Comparison of ENCODE assay signal across 7 cellular contexts in genomic region chr6:157760589-157761330, GRCh38.
DNase-seq lines count a peak whose midpoint lies in the region; ATAC-seq lines count a peak whose summit lies in the region.

No MANE protein-coding gene starts in this region.

- H3K27ac Mint-ChIP-seq in immature natural killer cell, result peak overlapping the region in 1 of 6 donors; percentile 12

- no peaks in the 10 kb centered on the region for H3K27me3 ChIP-seq in mesenchymal stem cell (ENCODE audit: control insufficient read depth in 1 of 2, insufficient read depth in 1 of 2, low read length in 2 of 2)

- peaks cover 5 to 10% (median 8%) of the 10 kb centered on the region in 3 donors for H3K27me3 Mint-ChIP-seq in immature natural killer cell (ENCODE audit: low read depth in 3 of 3)

- H2BK15ac ChIP-seq in mesenchymal stem cell (ENCODE audit: low read depth, poor library complexity, severe bottlenecking), result peak overlapping the region; percentile 60

- H4K8ac ChIP-seq in mesenchymal stem cell (ENCODE audit: low read length), result peak overlapping the region; percentile 78

- H2BK120ac ChIP-seq in mesenchymal stem cell (ENCODE audit: low read depth, low read length), result peak overlapping the region; percentile 29

- H3K18ac ChIP-seq in mesenchymal stem cell (ENCODE audit: low read depth in 1 of 2, low read length in 2 of 2), result peak overlapping the region; percentile 76 to 80

- H3K9ac ChIP-seq in mesenchymal stem cell (ENCODE audit: low read length), result peak overlapping the region; percentile 83

- DNase-seq in HK-2 (ENCODE audit: unreplicated experiment), result peak; percentile 16
- peak; percentile 45 for DNase-seq in activated naive CD4-positive, alpha-beta T cell treated with anti-CD3 and anti-CD28 coated beads, Interleukin-2, amount 50 U/mL, for 16 hours
- peak; percentile 77 for DNase-seq in mesenchymal stem cell
- no peak for DNase-seq in NCI-H2081 treated with DMSO at 0.1 percent for 48 hours (lab: John Stamatoyannopoulos, UW)
- no peak for DNase-seq in NCI-H2227 (lab: John Stamatoyannopoulos, UW; ENCODE audit: unreplicated experiment)
- DNase-seq in immature natural killer cell, result no peak

- peak overlapping the region in 1 of 5 donors; percentile 16 for H3K4me3 Mint-ChIP-seq in immature natural killer cell

- 51% methylated on average over 2 of the region's 7 CpGs for WGBS in mesenchymal stem cell

- H2AFZ ChIP-seq in mesenchymal stem cell (ENCODE audit: low read depth, low read length), result no peak overlapping the region

- peak overlapping the region; percentile 24 for H3K4me2 ChIP-seq in mesenchymal stem cell (ENCODE audit: low read length, poor library complexity, severe bottlenecking)

- H3K27ac ChIP-seq in mesenchymal stem cell (ENCODE audit: low read length, poor library complexity, severe bottlenecking), result peak overlapping the region; percentile 69

- peaks cover 43% of the 10 kb centered on the region for H3K4me1 ChIP-seq in mesenchymal stem cell (ENCODE audit: control insufficient read depth, insufficient read depth, low read depth, low read length)

- peak; percentile 13 for ATAC-seq in GM19463 (IDR thresholded peaks at IDR 0.05; ENCODE audit: unreplicated experiment)

- H2AK5ac ChIP-seq in mesenchymal stem cell (ENCODE audit: low read length, severe bottlenecking), result peak overlapping the region; percentile 98

- H3K4me3 ChIP-seq in mesenchymal stem cell (ENCODE audit: insufficient read depth in 1 of 2, low read depth in 1 of 2, low read length in 2 of 2), result peak overlapping the region in 1 of 2 experiments; percentile 39

- H3K4me1 Mint-ChIP-seq in immature natural killer cell, result peaks cover 26 to 35% of the 10 kb centered on the region in 2 donors

- peak overlapping the region; percentile 38 to 45 for H2BK12ac ChIP-seq in mesenchymal stem cell (ENCODE audit: low read length in 2 of 2)

- H2BK5ac ChIP-seq in mesenchymal stem cell (ENCODE audit: low read depth, low read length, poor library complexity, severe bottlenecking), result peak overlapping the region; percentile 11

- H3K23ac ChIP-seq in mesenchymal stem cell (ENCODE audit: low read length in 2 of 2), result no peak overlapping the region

- peak overlapping the region; percentile 70 for H4K91ac ChIP-seq in mesenchymal stem cell (ENCODE audit: low read length)

- H3K9me3 Mint-ChIP-seq in immature natural killer cell, result no peaks in the 10 kb centered on the region

- H3K79me1 ChIP-seq in mesenchymal stem cell (replicated peaks; ENCODE audit: low read length, poor library complexity, severe bottlenecking), result no peaks in the 10 kb centered on the region

- peak overlapping the region; percentile 67 to 74 for H3K4ac ChIP-seq in mesenchymal stem cell (ENCODE audit: low read depth in 1 of 2, low read length in 2 of 2)

- no peaks in the 10 kb centered on the region for H3K36me3 Mint-ChIP-seq in immature natural killer cell

- no peak overlapping the region for H3K14ac ChIP-seq in mesenchymal stem cell (ENCODE audit: low read length in 2 of 2)

- no peaks in the 10 kb centered on the region for H3K9me3 ChIP-seq in mesenchymal stem cell (ENCODE audit: control insufficient read depth, low read length)

- peaks cover 0 to 3% of the 10 kb centered on the region in 2 experiments for H3K36me3 ChIP-seq in mesenchymal stem cell (ENCODE audit: control insufficient read depth in 1 of 2, insufficient read depth in 2 of 2, low read depth in 1 of 2, low read length in 2 of 2)

Comparison
In these comparisons a context has a peak if more than half of its experiments do, and no peak if none do; other contexts are left out.
1. DNase-seq: peak in HK-2 (single experiment), activated naive CD4-positive, alpha-beta T cell treated with anti-CD3 and anti-CD28 coated beads, Interleukin-2, amount 50 U/mL, for 16 hours (single experiment) and mesenchymal stem cell (single experiment); none in NCI-H2081 treated with DMSO at 0.1 percent for 48 hours (single experiment), NCI-H2227 (single experiment) and immature natural killer cell (0 of 3).